In genomic region chr17:64780096-64781012, GRCh38 we compare ENCODE assay signal across 8 cellular contexts.
DNase-seq lines count a peak whose midpoint lies in the region; TF ChIP-seq lines count a peak whose summit lies in the region.

No MANE protein-coding gene starts in this region.

- no peak for TF ChIP-seq POLR2A in lower leg skin (IDR thresholded peaks at IDR 0.05)

- H3K4me3 ChIP-seq in ACC112 (ENCODE audit: low read depth, low read length) (peak overlapping the region; percentile 60), HFF-Myc (replicated peaks; ENCODE audit: low read depth, low read length) (peak overlapping the region; percentile 34), lower leg skin (ENCODE audit: low read depth, poor library complexity, severe bottlenecking) (peak overlapping the region; percentile 41)

- WGBS in lower leg skin, 2 donors: 2 to 17% methylated on average over 46 to 48 of the region's 69 CpGs

- H3K27ac ChIP-seq in ACC112 (ENCODE audit: low read depth, low read length): no peak overlapping the region

- TF ChIP-seq CTCF in HFF-Myc (IDR thresholded peaks at IDR 0.05; ENCODE audit: low read depth, low read length, missing control alignments) (no peak), lower leg skin (IDR thresholded peaks at IDR 0.05) (no peak)

- H3K79me2 ChIP-seq in ACC112 (ENCODE audit: control insufficient read depth, insufficient read depth, low read length, unreplicated experiment): no peaks in the 10 kb centered on the region

- H3K27me3 ChIP-seq in ACC112 (ENCODE audit: insufficient read depth, low read length): peaks cover 20% of the 10 kb centered on the region

- DNase-seq in HFF-Myc (ENCODE audit: extremely low read depth, low read depth): no peak
- peak; percentile 43 to 63 (median 56) for DNase-seq in activated CD4-positive, CD25-positive, alpha-beta regulatory T cell (lab: John Stamatoyannopoulos, UW)
- peak; percentile 74 for DNase-seq in central memory CD4-positive, alpha-beta T cell
- peak; percentile 68 to 94 for DNase-seq in lower leg skin (ENCODE audit: low spot score in 2 of 2)
- DNase-seq in stimulated activated CD8-positive, alpha-beta memory T cell treated with anti-CD3 and anti-CD28 coated beads, Interleukin-15, amount 100 ng/mL, for 1 hour (ENCODE audit: low read depth): peak; percentile 47
- no peak for DNase-seq in kidney glomerular epithelial cell (lab: John Stamatoyannopoulos, UW)
- DNase-seq in inferior parietal cortex (ENCODE audit: extremely low spot score): no peak

- H3K4me1 ChIP-seq in ACC112 (ENCODE audit: control insufficient read depth, insufficient read depth, low read length, unreplicated experiment): peaks cover 5% of the 10 kb centered on the region

- intact Hi-C loops in lower leg skin (cut with DNase I; ENCODE audit: low total_unique reads): no loop called here

- H2AFZ ChIP-seq in ACC112 (ENCODE audit: low read length, unreplicated experiment): no peak overlapping the region

- H3K36me3 ChIP-seq in ACC112 (ENCODE audit: insufficient read depth, low read length): no peaks in the 10 kb centered on the region

Comparison
In these comparisons a context has a peak if more than half of its experiments do, and no peak if none do; other contexts are left out.
1. DNase-seq: peak in activated CD4-positive, CD25-positive, alpha-beta regulatory T cell (4 of 4), central memory CD4-positive, alpha-beta T cell (single experiment), lower leg skin (2 of 2) and stimulated activated CD8-positive, alpha-beta memory T cell treated with anti-CD3 and anti-CD28 coated beads, Interleukin-15, amount 100 ng/mL, for 1 hour (single experiment); none in HFF-Myc (single experiment), kidney glomerular epithelial cell (single experiment) and inferior parietal cortex (single experiment).
2. Peak in every context shown above with its lines, with median percentiles within 50 percentile points of each other: H3K4me3 ChIP-seq.